Comparison of ENCODE assay signal across 19 cellular contexts in genomic region chr10:71568896-71569492, GRCh38.
A peak's percentile ranks its signal among the peaks of the same experiment; 100 is the strongest.
DNase-seq lines count a peak whose midpoint lies in the region; FAIRE-seq and TF ChIP-seq lines count a peak whose summit lies in the region.
"Had no signal": no experiment of that assay in that cellular context is flagged by ENCODE, and none has a peak within 500 bp of the region (broad histone marks: within the 10 kb centered on the region; RNA-seq: fewer than 3 reads in every experiment).

No MANE protein-coding gene starts in this region.

- no peak overlapping the region for H2BK5ac ChIP-seq in H1 (ENCODE audit: low read depth, low read length)
- no peak overlapping the region for H2BK5ac ChIP-seq in mesendoderm (ENCODE audit: low read length)

- H2AK5ac ChIP-seq in H1 (ENCODE audit: low read depth, low read length) (no peak overlapping the region), mesendoderm (ENCODE audit: low read length) (no peak overlapping the region)

- WGBS in H1 (ENCODE audit: extremely low coverage in 1 of 2, insufficient coverage in 1 of 2, insufficient read length in 1 of 2, insufficient replicate concordance in 2 of 2, low coverage in 1 of 2, low lambda C conversion rate in 2 of 2, missing lambda C conversion rate in 1 of 2), 2 experiments = 84% methylated on average over 5 of the region's 5 CpGs; no CpG with 5 or more reads in 1 of the 2 experiments
- WGBS in mesendoderm (ENCODE audit: extremely low coverage, insufficient coverage, low lambda C conversion rate) = no CpG with 5 or more reads among the region's 5 CpGs

- H3K27me3 ChIP-seq in H7 (ENCODE audit: control insufficient read depth, insufficient read depth, low read length) = no peaks in the 10 kb centered on the region
- H3K27me3 ChIP-seq in H1 (replicated peaks in 1 of 4; ENCODE audit: control insufficient read depth in 3 of 4, extremely low read depth in 1 of 4, insufficient read depth in 3 of 4, low read length in 3 of 4) = 0 out of 7 replicates have a peak, but pooled peaks cover 0 to 2% (median 0%) of the 10 kb centered on the region in 4 experiments
- H3K27me3 ChIP-seq in mesendoderm (ENCODE audit: insufficient read depth, low read length, poor library complexity) = no peaks in the 10 kb centered on the region

- H3K4ac ChIP-seq in H1 (replicated peaks; ENCODE audit: insufficient read length, low read depth, low read length) (no peak overlapping the region), mesendoderm (ENCODE audit: low read depth, low read length) (no peak overlapping the region)

- H4K91ac ChIP-seq in H1 (replicated peaks; ENCODE audit: insufficient read length, low read length) = no peak overlapping the region

- TF ChIP-seq EP300 in H1 (IDR thresholded peaks at IDR 0.05; ENCODE audit: borderline replicate concordance in 1 of 2, low read depth in 2 of 2, low read length in 2 of 2) = no peak

- POLR2A ChIA-PET in H1 (lab: Charles Lee; ENCODE audit: partially characterized antibody) = no interaction called here

- peaks cover under 1 to 10% (median 2%) of the 10 kb centered on the region in 4 experiments for H3K4me1 ChIP-seq in H1 (replicated peaks in 1 of 4; ENCODE audit: control insufficient read depth in 3 of 4, insufficient read depth in 4 of 4, low read length in 3 of 4)
- no peaks in the 10 kb centered on the region for H3K4me1 ChIP-seq in mesendoderm (ENCODE audit: control insufficient read depth, low read depth, low read length)
- H3K4me1 ChIP-seq: Caco-2 had no signal

- H3K23ac ChIP-seq in H1 (ENCODE audit: insufficient read length) (no peak overlapping the region), mesendoderm (ENCODE audit: low read length) (no peak overlapping the region)

- H4K5ac ChIP-seq in H1 (ENCODE audit: insufficient read length, low read depth, low read length) (no peak overlapping the region), mesendoderm (ENCODE audit: low read length) (no peak overlapping the region)

- H3K9ac ChIP-seq in H1 (replicated peaks in 1 of 4; ENCODE audit: extremely low read depth in 1 of 4, low read depth in 3 of 4, low read length in 3 of 4) = no peak overlapping the region
- no peak overlapping the region for H3K9ac ChIP-seq in mesendoderm (ENCODE audit: low read length)

- H2BK120ac ChIP-seq in H1 (replicated peaks; ENCODE audit: low read depth, low read length) = no peak overlapping the region
- no peak overlapping the region for H2BK120ac ChIP-seq in mesendoderm (ENCODE audit: low read depth, low read length)

- H3K18ac ChIP-seq in H1 (ENCODE audit: extremely low read depth, low read length) (no peak overlapping the region), mesendoderm (ENCODE audit: low read length) (no peak overlapping the region)

- H3K36me3 ChIP-seq in H7 (replicated peaks; ENCODE audit: control insufficient read depth, insufficient read depth, low read length) = no peaks in the 10 kb centered on the region
- no peaks in the 10 kb centered on the region for H3K36me3 ChIP-seq in H1 (ENCODE audit: control insufficient read depth in 2 of 4, insufficient read depth in 4 of 4, low read length in 3 of 4)
- no peaks in the 10 kb centered on the region for H3K36me3 ChIP-seq in mesendoderm (ENCODE audit: control insufficient read depth, insufficient read depth, low read length)

- no peaks in the 10 kb centered on the region for H4K20me1 ChIP-seq in H1 (replicated peaks in 1 of 2; ENCODE audit: control insufficient read depth in 1 of 2, insufficient read depth in 2 of 2, low read length in 2 of 2)

- no peaks in the 10 kb centered on the region for H3K9me3 ChIP-seq in H1 (ENCODE audit: insufficient read depth in 2 of 2, low read depth in 1 of 2, low read length in 1 of 2)
- H3K9me3 ChIP-seq: Caco-2 had no signal

- peak; percentile 59 for DNase-seq in H7
- DNase-seq in H1 (ENCODE audit: low read depth in 1 of 2, low spot score in 2 of 2) = no peak
- peak; percentile 28 for DNase-seq in mesendoderm
- no peak for DNase-seq in dermis blood vessel endothelial cell
- DNase-seq in middle frontal gyrus (ENCODE audit: extremely low spot score, low spot score) = no peak
- DNase-seq in dedifferentiated amniotic fluid mesenchymal stem cell (ENCODE audit: extremely low spot score) = no peak
- no peak for DNase-seq in activated T-cell treated with anti-CD3 and anti-CD28 coated beads for 4 hours
- DNase-seq: AML-193; Caco-2; CD4-positive, alpha-beta T cell; GDM1; GOT3; HCEC 1CT had no signal

- no peak overlapping the region for H3K4me2 ChIP-seq in H1 (ENCODE audit: insufficient read depth in 1 of 2, low read depth in 2 of 2, low read length in 2 of 2)
- H3K4me2 ChIP-seq in mesendoderm (ENCODE audit: low read length) = no peak overlapping the region

- H4K8ac ChIP-seq in H1 (ENCODE audit: extremely low read depth, insufficient read depth, low read length) (no peak overlapping the region), mesendoderm (ENCODE audit: low read depth, low read length) (no peak overlapping the region)

- no peak overlapping the region for H2AFZ ChIP-seq in H1 (ENCODE audit: low read length)

- H3K56ac ChIP-seq in H1 (replicated peaks; ENCODE audit: insufficient read length, low read depth, low read length) (no peak overlapping the region), mesendoderm (ENCODE audit: low read length) (no peak overlapping the region)

- no peak overlapping the region for H2BK20ac ChIP-seq in H1 (ENCODE audit: low read length)

- CTCF ChIA-PET in H1 (lab: Charles Lee; ENCODE audit: partially characterized antibody) = interaction anchor here (0.7 to 10.2 kb wide), 44 partner anchors 13 to 312 kb away, joined by 3 to 168 read pairs (median 7); partner anchors contain the start of genes C10orf105, CDH23 and SLC29A3

- no peaks in the 10 kb centered on the region for H3K79me2 ChIP-seq in H1 (ENCODE audit: control insufficient read depth in 1 of 2, insufficient read depth in 2 of 2, low read length in 2 of 2)
- no peaks in the 10 kb centered on the region for H3K79me2 ChIP-seq in mesendoderm (ENCODE audit: control insufficient read depth, insufficient read depth, low read length)

- H3K79me1 ChIP-seq in H1 (ENCODE audit: low read depth, low read length) (no peaks in the 10 kb centered on the region), mesendoderm (ENCODE audit: low read length) (no peaks in the 10 kb centered on the region)

- H3K4me3 ChIP-seq in H7 (ENCODE audit: insufficient read depth, low read depth, low read length) (no peak overlapping the region), H1 (ENCODE audit: extremely low read depth in 1 of 4, insufficient read depth in 2 of 4, low read depth in 3 of 4, low read length in 4 of 4) (no peak overlapping the region), mesendoderm (ENCODE audit: low read length) (no peak overlapping the region)

- TF ChIP-seq RAD21 in H1 (IDR thresholded peaks at IDR 0.05 in 1 of 2, conservative IDR thresholded peaks at IDR 0.05 in 1 of 2; ENCODE audit: low read depth in 2 of 2, low read length in 2 of 2) = no peak; a peak in 1 of 4 replicates

- TF ChIP-seq CTCF in H1 (IDR thresholded peaks at IDR 0.05; ENCODE audit: control extremely low read depth in 1 of 3, insufficient read depth in 1 of 3, low read depth in 1 of 3, low read length in 3 of 3) = no peak

- no peak overlapping the region for H2BK12ac ChIP-seq in H1 (ENCODE audit: low read depth, low read length)

- no peak overlapping the region for H3K14ac ChIP-seq in H1 (ENCODE audit: insufficient read length)

- H2BK15ac ChIP-seq in H1 (ENCODE audit: low read length) (0 out of 2 replicates have a peak overlapping the region, but pooled peaks have one; percentile 16), mesendoderm (replicated peaks; ENCODE audit: low read depth) (no peak overlapping the region)

- H3K23me2 ChIP-seq in H1 (ENCODE audit: low read depth, low read length) = no peaks in the 10 kb centered on the region; the same call in 1 of the 2 replicates

- no peak for TF ChIP-seq POLR2A in H1 (IDR thresholded peaks at IDR 0.05; ENCODE audit: control extremely low read depth in 1 of 2, low read depth in 2 of 2, low read length in 2 of 2)

- H3K27ac ChIP-seq in H1 (ENCODE audit: low read depth, low read length) (no peak overlapping the region), mesendoderm (ENCODE audit: low read depth, low read length) (no peak overlapping the region)
- H3K27ac ChIP-seq: C4-2B, HL-60 had no signal

- no peak for FAIRE-seq in H1 (lab: Jason Lieb, UNC)
- FAIRE-seq: A204.1, D721Med, GM12892, GM18507 had no signal

TF ChIP-seq in H1, 55 proteins besides CTCF, POLR2A, EP300 and RAD21:
- TF ChIP-seq CBX5 (IDR thresholded peaks at IDR 0.05; ENCODE audit: low read depth, low read length) (no peak), TEAD4 (IDR thresholded peaks at IDR 0.05; ENCODE audit: low read depth, low read length) (0 out of 2 replicates have a peak, but pooled peaks have one; percentile 7), YY1 (IDR thresholded peaks at IDR 0.05; ENCODE audit: low read depth, low read length) (no peak)
TF ChIP-seq in H1: peak in this region for 1.

Comparison
In these comparisons a context has a peak if more than half of its experiments do, and no peak if none do; other contexts are left out.
1. DNase-seq: peak in H7 (single experiment) and mesendoderm (single experiment); none in H1 (0 of 2), dermis blood vessel endothelial cell (single experiment), middle frontal gyrus (single experiment), dedifferentiated amniotic fluid mesenchymal stem cell (single experiment) and activated T-cell treated with anti-CD3 and anti-CD28 coated beads for 4 hours (single experiment).